ENCODE assay signal across 7 cellular contexts in genomic region chr2:196987654-196988364, GRCh38.
DNase-seq lines count a peak whose midpoint lies in the region; ATAC-seq, FAIRE-seq and TF ChIP-seq lines count a peak whose summit lies in the region.

No MANE protein-coding gene starts in this region.

- H3K27me3 ChIP-seq in heart right ventricle (no peaks in the 10 kb centered on the region), rectal smooth muscle tissue (ENCODE audit: control insufficient read depth, insufficient read depth, low read length) (no peaks in the 10 kb centered on the region)

- FAIRE-seq in GM12892 (lab: Jason Lieb, UNC) = peak; percentile 66

- TF ChIP-seq CTCF in heart right ventricle (IDR thresholded peaks at IDR 0.05) = no peak

- no peak overlapping the region for H3K9ac ChIP-seq in rectal smooth muscle tissue (ENCODE audit: low read length)

- no peaks in the 10 kb centered on the region for H3K9me3 ChIP-seq in heart right ventricle

- H3K27ac Mint-ChIP-seq in activated naive CD8-positive, alpha-beta T cell = peak overlapping the region; percentile 95

- peaks cover 72% of the 10 kb centered on the region for H3K4me1 Mint-ChIP-seq in activated naive CD8-positive, alpha-beta T cell (ENCODE audit: low read depth)

- peaks cover 7% of the 10 kb centered on the region for H3K9me3 Mint-ChIP-seq in activated naive CD8-positive, alpha-beta T cell (ENCODE audit: low read depth)

- 8% methylated on average over 6 of the region's 6 CpGs for WGBS in heart right ventricle, 2 donors

- intact Hi-C loops in heart right ventricle (cut with DNase I) = loop anchor here in 3 of 10 donors (5.0 to 10.0 kb wide), 2 partner anchors 61 to 63 kb away; partner anchors contain the start of gene PGAP1 (in 3 of the 3)

- H3K4me3 ChIP-seq in heart right ventricle = peak overlapping the region in 8 of 10 donors; percentile 0 to 28 (median 20)
- no peak overlapping the region for H3K4me3 ChIP-seq in rectal smooth muscle tissue (ENCODE audit: low read length)

- peak overlapping the region; percentile 48 for H3K4me3 Mint-ChIP-seq in activated naive CD8-positive, alpha-beta T cell

- H3K36me3 ChIP-seq in heart right ventricle (peaks cover 0 to 20% (median 0%) of the 10 kb centered on the region in 9 donors), rectal smooth muscle tissue (ENCODE audit: control insufficient read depth, insufficient read depth, low read length) (no peaks in the 10 kb centered on the region)

- H3K27ac ChIP-seq in heart right ventricle = peak overlapping the region; percentile 16 to 85 (median 58)
- peak overlapping the region; percentile 66 for H3K27ac ChIP-seq in rectal smooth muscle tissue (ENCODE audit: low read depth, low read length)

- TF ChIP-seq POLR2A in GM12892 (IDR thresholded peaks at IDR 0.05; ENCODE audit: low read depth, low read length) = no peak

- peak; percentile 44 for ATAC-seq in HG03060 (IDR thresholded peaks at IDR 0.05; ENCODE audit: low read depth, unreplicated experiment)
- ATAC-seq in heart right ventricle = peak; percentile 89 to 99 (median 92)

- H3K4me1 ChIP-seq in heart right ventricle (peaks cover 0 to 63% (median 17%) of the 10 kb centered on the region in 9 donors), rectal smooth muscle tissue (ENCODE audit: control insufficient read depth, insufficient read depth, low read length) (peaks cover 6% of the 10 kb centered on the region)

- H3K27me3 Mint-ChIP-seq in activated naive CD8-positive, alpha-beta T cell = no peaks in the 10 kb centered on the region

- DNase-seq in GM12892 (ENCODE audit: insufficient read length) (no peak), NCI-H69 (lab: John Stamatoyannopoulos, UW) (peak; percentile 90), heart right ventricle (peak in 1 of 2 donors; percentile 54), germinal center (ENCODE audit: low spot score) (no peak)

- peaks cover 25% of the 10 kb centered on the region for H3K36me3 Mint-ChIP-seq in activated naive CD8-positive, alpha-beta T cell
